8 cellular contexts compared by ENCODE assay signal in genomic region chr16:56931253-56931768, GRCh38. TPM values are rescaled to one million over a fixed set of nuclear protein-coding genes. Genes with fewer than 3 reads are reported as not detected.
DNase-seq lines count a peak whose midpoint lies in the region; ATAC-seq and TF ChIP-seq lines count a peak whose summit lies in the region.

No MANE protein-coding gene starts in this region.

- H3K27me3 ChIP-seq in neural progenitor cell = no peaks in the 10 kb centered on the region

- CTCF ChIA-PET in AG04449 (lab: Yijun Ruan, JAX) (interaction anchor here (0.8 to 3.6 kb wide), 4 partner anchors 11 to 138 kb away, joined by 3 to 14 read pairs (median 3); no protein-coding TSS in a partner anchor), RWPE1 (lab: Yijun Ruan, JAX) (no interaction called here)

- TF ChIP-seq CTCF in AG04449 (IDR thresholded peaks at IDR 0.05; ENCODE audit: insufficient read depth, low read length, missing control alignments) = no peak
- no peak for TF ChIP-seq CTCF in RWPE1 (conservative IDR thresholded peaks at IDR 0.05; ENCODE audit: low read depth)
- TF ChIP-seq CTCF in epithelial cell of esophagus (IDR thresholded peaks at IDR 0.05; ENCODE audit: insufficient read depth, low read depth, low read length, missing control alignments) = no peak
- TF ChIP-seq CTCF in neural progenitor cell (IDR thresholded peaks at IDR 0.05) = no peak

- peak overlapping the region; percentile 70 for H2AFZ ChIP-seq in neural progenitor cell (replicated peaks)

- H3K27ac Mint-ChIP-seq in neural progenitor cell = peak overlapping the region; percentile 87

- peaks cover 9% of the 10 kb centered on the region for H3F3A ChIP-seq in neural progenitor cell (ENCODE audit: low read depth)

- peak overlapping the region; percentile 92 for H3K4me2 ChIP-seq in neural progenitor cell

- peaks cover 25% of the 10 kb centered on the region for H3K4me1 Mint-ChIP-seq in neural progenitor cell

- peak overlapping the region; percentile 93 for H3K27ac ChIP-seq in RWPE1
- peak overlapping the region; percentile 47 for H3K27ac ChIP-seq in neural progenitor cell

- H3K4me3 ChIP-seq in AG04449 (ENCODE audit: low read depth, low read length) = peak overlapping the region; percentile 50
- peak overlapping the region; percentile 40 for H3K4me3 ChIP-seq in epithelial cell of esophagus (ENCODE audit: low read length)
- H3K4me3 ChIP-seq in neural progenitor cell = peak overlapping the region; percentile 95

- no peaks in the 10 kb centered on the region for H3K27me3 Mint-ChIP-seq in neural progenitor cell (ENCODE audit: insufficient read depth, low read depth)

- no peaks in the 10 kb centered on the region for H3K36me3 ChIP-seq in neural progenitor cell

- H3K79me2 ChIP-seq in neural progenitor cell (ENCODE audit: low read depth) = peaks cover 28% of the 10 kb centered on the region

- peaks cover 12% of the 10 kb centered on the region for H4K20me1 ChIP-seq in neural progenitor cell (ENCODE audit: low read depth)

- H3K9me3 Mint-ChIP-seq in neural progenitor cell = no peaks in the 10 kb centered on the region

- H3K36me3 Mint-ChIP-seq in neural progenitor cell = peaks cover 2% of the 10 kb centered on the region

- H3K9ac ChIP-seq in neural progenitor cell = peak overlapping the region; percentile 96

- H3K4me3 Mint-ChIP-seq in neural progenitor cell = peak overlapping the region; percentile 98

- H3K9me3 ChIP-seq in neural progenitor cell (ENCODE audit: low read depth) = no peaks in the 10 kb centered on the region

- H3K4me1 ChIP-seq in neural progenitor cell = peaks cover 26% of the 10 kb centered on the region

- ATAC-seq in GM18861 (IDR thresholded peaks at IDR 0.05; ENCODE audit: unreplicated experiment) (peak; percentile 20), HG03039 (IDR thresholded peaks at IDR 0.05; ENCODE audit: unreplicated experiment) (peak; percentile 31)

- POLR2A ChIA-PET in AG04449 (lab: Yijun Ruan, JAX) (interaction anchor here (0.6 to 3.6 kb wide), 20 partner anchors 10 to 189 kb away, joined by 3 to 25 read pairs (median 4); no protein-coding TSS in a partner anchor), RWPE1 (lab: Yijun Ruan, JAX; ENCODE audit: low non-redundant PET) (interaction anchor here (0.6 to 1.4 kb wide), 5 partner anchors 12 to 432 kb away, joined by 3 to 7 read pairs (median 4); no protein-coding TSS in a partner anchor)

- no peak for DNase-seq in AG04449 (ENCODE audit: low read depth, low spot score)
- no peak for DNase-seq in RWPE1 (ENCODE audit: low spot score)
- DNase-seq in epithelial cell of esophagus (ENCODE audit: low read depth) = no peak
- DNase-seq in neural progenitor cell (ENCODE audit: low spot score) = peak; percentile 49
- no peak for DNase-seq in superior temporal gyrus (ENCODE audit: extremely low spot score)
- no peak for DNase-seq in NCI-H1436 (lab: John Stamatoyannopoulos, UW)

RNA-seq across cellular contexts. Expression of gene HERPUD1, which starts 0.6 kb away (rescaled TPM):
- 16.1 and 18.1 TPM in 2 replicates for total RNA-seq in neural progenitor cell (ENCODE audit: low replicate concordance)

RNA-seq across cellular contexts. Expression of gene CETP, which starts 30.4 kb away (rescaled TPM):
- 0.28 TPM in 1 of 2 replicates, not detected in the other for total RNA-seq in neural progenitor cell (ENCODE audit: low replicate concordance)

RNA-seq across cellular contexts. Expression of gene NLRC5, which starts 58.0 kb away (rescaled TPM):
- not detected in 2 replicates for total RNA-seq in neural progenitor cell (ENCODE audit: low replicate concordance)

Comparison
In these comparisons a context has a peak if more than half of its experiments do, and no peak if none do; other contexts are left out.
1. H3K4me3 ChIP-seq: peak in every context shown above with its lines; median percentile 95 in neural progenitor cell; 50 in AG04449; 40 in epithelial cell of esophagus.